8 cellular contexts compared by ENCODE assay signal in genomic region chr22:36253523-36254490, GRCh38. TPM values are rescaled to one million over a fixed set of nuclear protein-coding genes. Genes with fewer than 3 reads are reported as not detected.
DNase-seq lines count a peak whose midpoint lies in the region; TF ChIP-seq lines count a peak whose summit lies in the region.

No MANE protein-coding gene starts in this region.

- peak; percentile 55 to 61 for DNase-seq in activated CD4-positive, alpha-beta T cell treated with anti-CD3 and anti-CD28 coated beads for 4 hours
- no peak for DNase-seq in activated CD4-positive, alpha-beta T cell treated with anti-CD3 and anti-CD28 coated beads, Interleukin-2, amount 50 U/mL, for 1 hour
- peak; percentile 39 for DNase-seq in astrocyte of the hippocampus (ENCODE audit: low read depth, low spot score)
- no peak for DNase-seq in type B pancreatic cell (ENCODE audit: extremely low spot score, unreplicated experiment)
- no peak for DNase-seq in central memory CD4-positive, alpha-beta T cell
- no peak for DNase-seq in kidney glomerular epithelial cell (lab: John Stamatoyannopoulos, UW)
- DNase-seq in NCI-H2227 treated with DMSO at 0.1 percent for 48 hours (lab: John Stamatoyannopoulos, UW) = no peak

- peak overlapping the region; percentile 63 to 66 for H3K27ac ChIP-seq in mucosa of rectum (ENCODE audit: low read depth in 2 of 2, low read length in 2 of 2)

- H3K4me3 Mint-ChIP-seq in type B pancreatic cell = no peak overlapping the region

- no peaks in the 10 kb centered on the region for H3K9me3 ChIP-seq in mucosa of rectum (ENCODE audit: control insufficient read depth in 2 of 2, low read length in 2 of 2)

- H3K4me1 ChIP-seq in mucosa of rectum (ENCODE audit: control insufficient read depth in 2 of 2, insufficient read depth in 2 of 2, low read length in 2 of 2) = peaks cover 14 to 26% of the 10 kb centered on the region in 2 donors

- H3K9me3 Mint-ChIP-seq in type B pancreatic cell = peaks cover 5% of the 10 kb centered on the region

- H3K36me3 ChIP-seq in mucosa of rectum (ENCODE audit: control insufficient read depth in 2 of 2, insufficient read depth in 2 of 2, low read length in 2 of 2) = no peaks in the 10 kb centered on the region

- no peaks in the 10 kb centered on the region for H3K27me3 Mint-ChIP-seq in type B pancreatic cell

- H3K27ac Mint-ChIP-seq in type B pancreatic cell = peak overlapping the region; percentile 68

- peaks cover 31% of the 10 kb centered on the region for H3K4me1 Mint-ChIP-seq in type B pancreatic cell (ENCODE audit: unreplicated experiment)

- peak overlapping the region; percentile 60 to 70 for H3K9ac ChIP-seq in mucosa of rectum (ENCODE audit: low read depth in 1 of 2, low read length in 2 of 2)

- H3K27me3 ChIP-seq in mucosa of rectum (ENCODE audit: control insufficient read depth in 2 of 2, insufficient read depth in 2 of 2, low read length in 2 of 2) = no peaks in the 10 kb centered on the region

- H3K36me3 Mint-ChIP-seq in type B pancreatic cell = no peaks in the 10 kb centered on the region

- H3K4me3 ChIP-seq in mucosa of rectum (ENCODE audit: low read length in 2 of 2) = peak overlapping the region; percentile 68 to 85

- no peak for TF ChIP-seq CTCF in type B pancreatic cell (conservative IDR thresholded peaks at IDR 0.05)

RNA-seq across cellular contexts. Expression of gene APOL1, which starts 0.9 kb away (rescaled TPM):
- 5.4 and 6.8 TPM in 2 replicates for total RNA-seq in type B pancreatic cell (ENCODE audit: low replicate concordance)

RNA-seq across cellular contexts. Expression of gene APOL2, which starts 14.5 kb away (rescaled TPM):
- 23.7 and 30.4 TPM in 2 replicates for total RNA-seq in type B pancreatic cell (ENCODE audit: low replicate concordance)

RNA-seq across cellular contexts. Expression of gene APOL4, which starts 52.2 kb away (rescaled TPM):
- 0.67 and 1.4 TPM in 2 replicates for total RNA-seq in type B pancreatic cell (ENCODE audit: low replicate concordance)

Comparison
In these comparisons a context has a peak if more than half of its experiments do, and no peak if none do; other contexts are left out.
1. DNase-seq: peak in activated CD4-positive, alpha-beta T cell treated with anti-CD3 and anti-CD28 coated beads for 4 hours (2 of 2) and astrocyte of the hippocampus (single experiment); none in activated CD4-positive, alpha-beta T cell treated with anti-CD3 and anti-CD28 coated beads, Interleukin-2, amount 50 U/mL, for 1 hour (single experiment), type B pancreatic cell (single experiment), central memory CD4-positive, alpha-beta T cell (single experiment), kidney glomerular epithelial cell (single experiment) and NCI-H2227 treated with DMSO at 0.1 percent for 48 hours (single experiment).